In the genomic region with DNA sequence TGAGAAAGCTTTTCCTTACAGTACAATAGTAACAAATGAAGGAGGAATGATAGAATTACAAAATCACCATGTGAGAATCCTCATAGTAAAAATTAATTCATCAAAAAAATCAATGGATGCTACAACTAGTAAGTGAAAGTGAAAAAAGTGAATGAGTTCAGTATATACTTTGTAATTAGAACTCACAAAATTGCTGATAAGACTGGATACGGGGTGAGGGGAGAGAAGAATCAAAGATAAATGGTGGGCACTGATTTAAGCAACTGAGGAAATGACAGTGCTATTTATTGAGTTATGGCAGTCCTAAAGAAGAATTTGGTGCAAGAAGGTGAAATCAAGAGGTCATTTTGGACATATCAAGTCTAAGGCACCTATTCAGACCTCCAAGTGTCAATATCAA, we compare ENCODE assay signal across 37 cellular contexts.
"Had no signal": no experiment of that assay in that cellular context is flagged by ENCODE, and none has a peak within 500 bp of the region (broad histone marks: within the 10 kb centered on the region; RNA-seq: fewer than 3 reads in every experiment).

No MANE protein-coding gene starts in this region.

- H3K4me1 ChIP-seq: adrenal gland, body of pancreas had no signal

- H3K27me3 Mint-ChIP-seq: activated B cell treated with CpG ODN at 0.5 μM for 24 hours; activated CD4-positive, alpha-beta memory T cell treated with anti-CD3 and anti-CD28 coated beads for 36 hours; activated CD4-positive, alpha-beta T cell treated with anti-CD3 and anti-CD28 coated beads, Interleukin-2, amount 10 ng/mL, durations not matched to agents 24 days and 14 days; activated CD8-positive, alpha-beta T cell treated with anti-CD3 and anti-CD28 coated beads for 36 hours; activated naive CD8-positive, alpha-beta T cell treated with anti-CD3 and anti-CD28 coated beads for 36 hours; activated T-helper 17 cell treated with anti-CD3 and anti-CD28 coated beads, Interleukin-2, amount 50 U/mL, for 72 hours; central memory CD8-positive, alpha-beta T cell had no signal

- H3K27me3 ChIP-seq: adrenal gland, body of pancreas, brain microvascular endothelial cell, cardiac muscle cell had no signal

- DNase-seq: activated B cell treated with CpG ODN at 0.5 μM for 24 hours; activated CD4-positive, alpha-beta memory T cell treated with anti-CD3 and anti-CD28 coated beads for 36 hours; activated CD4-positive, alpha-beta T cell treated with anti-CD3 and anti-CD28 coated beads for 4 hours; activated CD4-positive, alpha-beta T cell treated with anti-CD3 and anti-CD28 coated beads, Interleukin-2, amount 10 ng/mL, durations not matched to agents 24 days and 14 days; activated CD4-positive, alpha-beta T cell treated with anti-CD3 and anti-CD28 coated beads, Interleukin-2, amount 50 U/mL, for 1 hour; activated CD4-positive, alpha-beta T cell treated with anti-CD3 and anti-CD28 coated beads, Interleukin-2, amount 50 U/mL, for 4 hours; activated CD4-positive, CD25-positive, alpha-beta regulatory T cell treated with anti-CD3 and anti-CD28 coated beads, Interleukin-2, amount 50 U/mL, for 72 hours; activated CD8-positive, alpha-beta memory T cell treated with anti-CD3 and anti-CD28 coated beads, Interleukin-2, amount 50 U/mL, for 4 hours; activated CD8-positive, alpha-beta T cell treated with anti-CD3 and anti-CD28 coated beads for 36 hours; activated effector memory CD4-positive, alpha-beta T cell treated with anti-CD3 and anti-CD28 coated beads, Interleukin-2, amount 50 U/mL, for 16 hours; activated gamma-delta T cell treated with Interleukin-2 at 50 U/mL for 16 hours; activated naive CD4-positive, alpha-beta T cell; activated naive CD4-positive, alpha-beta T cell treated with anti-CD3 and anti-CD28 coated beads for 36 hours; activated naive CD4-positive, alpha-beta T cell treated with anti-CD3 and anti-CD28 coated beads, Interleukin-2, amount 50 U/mL, for 16 hours; activated naive CD8-positive, alpha-beta T cell treated with anti-CD3 and anti-CD28 coated beads for 36 hours; activated T-cell treated with anti-CD3 and anti-CD28 coated beads for 4 hours; activated T-cell treated with anti-CD3 and anti-CD28 coated beads, Interleukin-2, amount 50 U/mL, for 1 hour; activated T-cell treated with anti-CD3 and anti-CD28 coated beads, Interleukin-2, amount 50 U/mL, for 4 hours; activated T-cell treated with anti-CD3 and anti-CD28 coated beads, Interleukin-2, amount 50 U/mL, for 72 hours; adrenal gland; amniotic stem cell; aorta; body of pancreas; brain microvascular endothelial cell; caudate nucleus; cerebellar nuclear complex; T-helper 1 cell; T-helper 2 cell; T-helper 9 cell had no signal

- H3K27ac ChIP-seq: adrenal gland, body of pancreas, brain microvascular endothelial cell, cardiac muscle cell, VCaP had no signal

- H3K9me3 ChIP-seq: adrenal gland, body of pancreas had no signal

- H3K4me3 Mint-ChIP-seq: activated B cell treated with CpG ODN at 0.5 μM for 24 hours; activated CD4-positive, alpha-beta memory T cell treated with anti-CD3 and anti-CD28 coated beads for 36 hours; activated CD4-positive, alpha-beta T cell treated with anti-CD3 and anti-CD28 coated beads, Interleukin-2, amount 10 ng/mL, durations not matched to agents 24 days and 14 days; activated CD8-positive, alpha-beta T cell treated with anti-CD3 and anti-CD28 coated beads for 36 hours; activated naive CD4-positive, alpha-beta T cell treated with anti-CD3 and anti-CD28 coated beads for 36 hours; activated naive CD8-positive, alpha-beta T cell treated with anti-CD3 and anti-CD28 coated beads for 36 hours; activated T-cell treated with anti-CD3 and anti-CD28 coated beads, Interleukin-2, amount 50 U/mL, for 4 hours; activated T-cell treated with anti-CD3 and anti-CD28 coated beads, Interleukin-2, amount 50 U/mL, for 72 hours; activated T-helper 1 cell treated with anti-CD3 and anti-CD28 coated beads, Interleukin-12 subunit alpha, Interleukin-12 subunit beta, Interleukin-2, Interleukin-4 antibody, amounts not matched to agents 30 ng/mL and 10 ng/mL and 1 ng/mL, durations not matched to agents 14 hours and 24 hours and 36 hours; activated T-helper 17 cell treated with anti-CD3 and anti-CD28 coated beads, Interleukin-2, amount 50 U/mL, for 72 hours; central memory CD8-positive, alpha-beta T cell; T-helper 1 cell treated with Interleukin-12 subunit alpha and Interleukin-12 subunit beta and Interleukin-4 antibody, amounts not matched to agents 30 μg/mL and 1 μg/mL, for 36 hours; T-helper 2 cell treated with Interferon-gamma antibody and Interleukin-4, amounts not matched to agents 5 μg/mL and 100 μg/mL, for 36 hours had no signal

- H3K36me3 ChIP-seq: adrenal gland had no signal

- ATAC-seq: activated CD8-positive, alpha-beta T cell treated with anti-CD3 and anti-CD28 coated beads for 36 hours; activated naive CD4-positive, alpha-beta T cell treated with anti-CD3 and anti-CD28 coated beads, Interleukin-2, amount 50 U/mL, for 72 hours; activated T-cell treated with anti-CD3 and anti-CD28 coated beads, Interleukin-2, amount 50 U/mL, for 4 hours; activated T-cell treated with anti-CD3 and anti-CD28 coated beads, Interleukin-2, amount 50 U/mL, for 72 hours; activated T-helper 17 cell treated with anti-CD3 and anti-CD28 coated beads, Interleukin-2, amount 50 U/mL, for 72 hours; body of pancreas had no signal

- H3K27ac Mint-ChIP-seq: activated B cell treated with CpG ODN at 0.5 μM for 24 hours; activated CD4-positive, alpha-beta memory T cell treated with anti-CD3 and anti-CD28 coated beads for 36 hours; activated CD4-positive, alpha-beta T cell treated with anti-CD3 and anti-CD28 coated beads, Interleukin-2, amount 10 ng/mL, durations not matched to agents 24 days and 14 days; activated CD8-positive, alpha-beta T cell treated with anti-CD3 and anti-CD28 coated beads for 36 hours; activated naive CD4-positive, alpha-beta T cell treated with anti-CD3 and anti-CD28 coated beads for 36 hours; activated naive CD4-positive, alpha-beta T cell treated with anti-CD3 and anti-CD28 coated beads, Interleukin-2, amount 50 U/mL, for 72 hours; activated naive CD8-positive, alpha-beta T cell treated with anti-CD3 and anti-CD28 coated beads for 36 hours; activated T-cell treated with anti-CD3 and anti-CD28 coated beads, Interleukin-2, amount 50 U/mL, for 72 hours; activated T-helper 1 cell treated with anti-CD3 and anti-CD28 coated beads, Interleukin-12 subunit alpha, Interleukin-12 subunit beta, Interleukin-2, Interleukin-4 antibody, amounts not matched to agents 30 ng/mL and 10 ng/mL and 1 ng/mL, durations not matched to agents 14 hours and 24 hours and 36 hours; activated T-helper 17 cell treated with anti-CD3 and anti-CD28 coated beads, Interleukin-2, amount 50 U/mL, for 72 hours; T-helper 1 cell treated with Interleukin-12 subunit alpha and Interleukin-12 subunit beta and Interleukin-4 antibody, amounts not matched to agents 30 μg/mL and 1 μg/mL, for 36 hours; T-helper 2 cell treated with Interferon-gamma antibody and Interleukin-4, amounts not matched to agents 5 μg/mL and 100 μg/mL, for 36 hours had no signal

- H3K9me3 Mint-ChIP-seq: activated B cell treated with CpG ODN at 0.5 μM for 24 hours; activated CD4-positive, alpha-beta memory T cell treated with anti-CD3 and anti-CD28 coated beads for 36 hours; activated CD4-positive, alpha-beta T cell treated with anti-CD3 and anti-CD28 coated beads, Interleukin-2, amount 10 ng/mL, durations not matched to agents 24 days and 14 days; activated CD8-positive, alpha-beta T cell treated with anti-CD3 and anti-CD28 coated beads for 36 hours; activated naive CD4-positive, alpha-beta T cell treated with anti-CD3 and anti-CD28 coated beads for 36 hours; activated naive CD4-positive, alpha-beta T cell treated with anti-CD3 and anti-CD28 coated beads, Interleukin-2, amount 50 U/mL, for 72 hours; activated naive CD8-positive, alpha-beta T cell treated with anti-CD3 and anti-CD28 coated beads for 36 hours; activated T-cell treated with anti-CD3 and anti-CD28 coated beads, Interleukin-2, amount 50 U/mL, for 4 hours; activated T-cell treated with anti-CD3 and anti-CD28 coated beads, Interleukin-2, amount 50 U/mL, for 72 hours; activated T-helper 1 cell treated with anti-CD3 and anti-CD28 coated beads, Interleukin-12 subunit alpha, Interleukin-12 subunit beta, Interleukin-2, Interleukin-4 antibody, amounts not matched to agents 30 ng/mL and 10 ng/mL and 1 ng/mL, durations not matched to agents 14 hours and 24 hours and 36 hours; activated T-helper 17 cell treated with anti-CD3 and anti-CD28 coated beads, Interleukin-2, amount 50 U/mL, for 72 hours; central memory CD8-positive, alpha-beta T cell; T-helper 1 cell treated with Interleukin-12 subunit alpha and Interleukin-12 subunit beta and Interleukin-4 antibody, amounts not matched to agents 30 μg/mL and 1 μg/mL, for 36 hours; T-helper 2 cell treated with Interferon-gamma antibody and Interleukin-4, amounts not matched to agents 5 μg/mL and 100 μg/mL, for 36 hours had no signal

- H3K4me3 ChIP-seq: adrenal gland, body of pancreas, cardiac muscle cell had no signal
